Comparison of ENCODE assay signal across 1 cellular context in the genomic region with DNA sequence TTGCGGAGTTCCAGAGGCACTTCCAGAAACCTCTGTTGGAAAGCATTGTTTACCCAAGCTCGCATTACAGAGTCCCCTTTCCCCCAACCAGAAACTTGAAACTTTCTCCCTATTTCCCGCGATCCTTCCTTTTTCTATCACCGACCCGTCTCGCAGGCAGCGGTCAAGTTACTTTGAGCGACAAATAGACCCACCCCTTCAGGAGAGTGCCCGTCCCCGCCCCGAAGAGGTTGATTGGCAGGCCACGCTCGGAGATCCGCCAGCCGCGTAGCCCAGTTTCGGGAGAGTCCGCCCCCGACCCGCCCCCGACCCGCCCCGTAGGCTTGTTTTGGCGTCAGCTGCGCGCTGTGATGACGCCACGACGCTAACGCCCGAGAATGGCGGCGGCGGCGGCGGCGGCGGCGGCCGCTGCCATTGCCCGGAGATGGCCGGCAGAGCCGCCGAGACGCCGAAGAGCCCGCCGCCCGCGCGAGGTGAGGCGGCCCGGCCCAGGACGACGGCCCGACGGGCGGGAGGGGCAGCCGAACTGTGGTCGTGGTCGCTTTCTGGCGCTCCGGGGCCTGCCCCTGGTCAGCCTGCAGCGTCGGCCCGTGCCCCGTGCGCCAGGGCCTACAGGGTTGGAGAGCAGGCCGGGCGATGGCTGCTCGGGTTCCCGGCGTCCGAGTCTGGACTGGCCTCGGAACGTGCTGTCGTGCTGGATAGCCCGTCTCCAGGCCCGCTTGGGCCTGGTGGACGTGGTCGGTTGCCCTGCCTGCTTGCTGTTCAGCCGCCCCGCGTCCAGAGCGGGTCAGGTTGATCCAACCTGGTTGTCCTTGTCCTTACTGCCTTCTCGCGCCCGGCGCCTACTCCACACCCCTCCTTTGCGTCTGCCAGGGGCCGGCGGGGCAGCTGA.
TF ChIP-seq lines count a peak whose summit lies in the region.

A gene (plus strand): TSS at position 356 of the 892 bp plus-strand sequence. CDS start 15,496 bp downstream, outside the sequence.

TF ChIP-seq in HepG2, 621 proteins besides CTCF, POLR2A, EP300 and RAD21 (continued from another document and continues in another):
- TF ChIP-seq, protein P1, sequence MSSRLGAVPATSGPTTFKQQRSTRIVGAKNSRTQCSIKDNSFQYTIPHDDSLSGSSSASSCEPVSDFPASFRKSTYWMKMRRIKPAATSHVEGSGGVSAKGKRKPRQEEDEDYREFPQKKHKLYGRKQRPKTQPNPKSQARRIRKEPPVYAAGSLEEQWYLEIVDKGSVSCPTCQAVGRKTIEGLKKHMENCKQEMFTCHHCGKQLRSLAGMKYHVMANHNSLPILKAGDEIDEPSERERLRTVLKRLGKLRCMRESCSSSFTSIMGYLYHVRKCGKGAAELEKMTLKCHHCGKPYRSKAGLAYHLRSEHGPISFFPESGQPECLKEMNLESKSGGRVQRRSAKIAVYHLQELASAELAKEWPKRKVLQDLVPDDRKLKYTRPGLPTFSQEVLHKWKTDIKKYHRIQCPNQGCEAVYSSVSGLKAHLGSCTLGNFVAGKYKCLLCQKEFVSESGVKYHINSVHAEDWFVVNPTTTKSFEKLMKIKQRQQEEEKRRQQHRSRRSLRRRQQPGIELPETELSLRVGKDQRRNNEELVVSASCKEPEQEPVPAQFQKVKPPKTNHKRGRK (CRISPR knock-in tag; IDR thresholded peaks at IDR 0.05), result no peak
- TF ChIP-seq ASH2L (IDR thresholded peaks at IDR 0.05; ENCODE audit: insufficient read length, low read depth, low read length) (peak; percentile 93), ZNF766 (CRISPR knock-in tag; IDR thresholded peaks at IDR 0.05; ENCODE audit: borderline replicate concordance) (peak; percentile 90; the same call in 1 of the 2 replicates), ZNF749 (CRISPR knock-in tag; IDR thresholded peaks at IDR 0.05; ENCODE audit: borderline replicate concordance) (no peak), U2AF2 (IDR thresholded peaks at IDR 0.05; ENCODE audit: low read depth, low read length) (no peak), TGIF2 (CRISPR knock-in tag; IDR thresholded peaks at IDR 0.05) (peak; percentile 26; the same call in 1 of the 2 replicates), THYN1 (CRISPR knock-in tag; IDR thresholded peaks at IDR 0.05; ENCODE audit: borderline replicate concordance, low read depth) (no peak), KDM1A (CRISPR knock-in tag; IDR thresholded peaks at IDR 0.05) (no peak), ZNF891 (CRISPR knock-in tag; IDR thresholded peaks at IDR 0.05) (no peak; the same call in 1 of the 2 replicates), ZBTB20 (CRISPR knock-in tag; IDR thresholded peaks at IDR 0.05; ENCODE audit: borderline replicate concordance, low read depth) (no peak), ZNF460 (CRISPR knock-in tag; IDR thresholded peaks at IDR 0.05; ENCODE audit: borderline replicate concordance) (no peak), ZNF10 (CRISPR knock-in tag; IDR thresholded peaks at IDR 0.05; ENCODE audit: borderline replicate concordance, low read depth) (no peak), IRX3 (CRISPR knock-in tag; IDR thresholded peaks at IDR 0.05; ENCODE audit: borderline replicate concordance, low read depth) (no peak; the same call in 1 of the 2 replicates), HDAC1 (CRISPR knock-in tag; IDR thresholded peaks at IDR 0.05) (peak; percentile 67), FOXA3 (CRISPR knock-in tag; IDR thresholded peaks at IDR 0.05) (no peak), ZKSCAN8 (CRISPR knock-in tag; IDR thresholded peaks at IDR 0.05; ENCODE audit: borderline replicate concordance) (no peak), BCL6 (CRISPR knock-in tag; IDR thresholded peaks at IDR 0.05) (no peak), GATAD2A (CRISPR knock-in tag; IDR thresholded peaks at IDR 0.05) (0 out of 2 replicates have a peak, but pooled peaks have one; percentile 5), ZNF878 (CRISPR knock-in tag; IDR thresholded peaks at IDR 0.05) (no peak), ZNF737 (CRISPR knock-in tag; IDR thresholded peaks at IDR 0.05; ENCODE audit: borderline replicate concordance) (no peak), ZNF121 (CRISPR knock-in tag; IDR thresholded peaks at IDR 0.05) (peak; percentile 24; the same call in 1 of the 2 replicates), POLR2AphosphoS2 (IDR thresholded peaks at IDR 0.05; ENCODE audit: low read depth, low read length) (no peak), CENPX (CRISPR knock-in tag; IDR thresholded peaks at IDR 0.05) (no peak), ATF7 (IDR thresholded peaks at IDR 0.05) (no peak), ATF7 (CRISPR knock-in tag; IDR thresholded peaks at IDR 0.05) (no peak), GTF2F1 (IDR thresholded peaks at IDR 0.05; ENCODE audit: low read length) (no peak), TEAD2 (CRISPR knock-in tag; IDR thresholded peaks at IDR 0.05) (peak; percentile 53; the same call in 1 of the 2 replicates), MLLT10 (CRISPR knock-in tag; IDR thresholded peaks at IDR 0.05) (no peak; the same call in 1 of the 2 replicates), ZNF274 (CRISPR knock-in tag; IDR thresholded peaks at IDR 0.05) (no peak; the same call in 1 of the 2 replicates), NFRKB (IDR thresholded peaks at IDR 0.05) (no peak), ZNF468 (CRISPR knock-in tag; IDR thresholded peaks at IDR 0.05) (peak; percentile 82; the same call in 1 of the 2 replicates), ZNF225 (CRISPR knock-in tag; IDR thresholded peaks at IDR 0.05) (0 out of 2 replicates have a peak, but pooled peaks have one; percentile 84), ZNF761 (CRISPR knock-in tag; conservative IDR thresholded peaks at IDR 0.05) (0 out of 2 replicates have a peak, but pooled peaks have one; percentile 79), SP4 (CRISPR knock-in tag; IDR thresholded peaks at IDR 0.05) (peak; percentile 98), MXI1 (IDR thresholded peaks at IDR 0.05; ENCODE audit: borderline replicate concordance, low read depth, low read length) (peak; percentile 61; the same call in 2 of the 3 replicates), RARG (CRISPR knock-in tag; IDR thresholded peaks at IDR 0.05; ENCODE audit: low read depth) (no peak), ZNF672 (CRISPR knock-in tag; IDR thresholded peaks at IDR 0.05) (no peak), HNRNPUL1 (IDR thresholded peaks at IDR 0.05; ENCODE audit: low read depth, low read length) (no peak), HOXA7 (CRISPR knock-in tag; IDR thresholded peaks at IDR 0.05) (no peak), DNMT1 (CRISPR knock-in tag; IDR thresholded peaks at IDR 0.05) (0 out of 2 replicates have a peak, but pooled peaks have one; percentile 52), KAT7 (CRISPR knock-in tag; IDR thresholded peaks at IDR 0.05; ENCODE audit: borderline replicate concordance) (no peak), GPN1 (CRISPR knock-in tag; IDR thresholded peaks at IDR 0.05; ENCODE audit: borderline replicate concordance) (no peak; the same call in 1 of the 2 replicates), ZFP1 (CRISPR knock-in tag; IDR thresholded peaks at IDR 0.05) (no peak), ZNF543 (CRISPR knock-in tag; IDR thresholded peaks at IDR 0.05) (no peak; the same call in 1 of the 2 replicates), NCOA5 (CRISPR knock-in tag; IDR thresholded peaks at IDR 0.05) (peak; percentile 64; the same call in 1 of the 2 replicates)
- TF ChIP-seq, protein P2, sequence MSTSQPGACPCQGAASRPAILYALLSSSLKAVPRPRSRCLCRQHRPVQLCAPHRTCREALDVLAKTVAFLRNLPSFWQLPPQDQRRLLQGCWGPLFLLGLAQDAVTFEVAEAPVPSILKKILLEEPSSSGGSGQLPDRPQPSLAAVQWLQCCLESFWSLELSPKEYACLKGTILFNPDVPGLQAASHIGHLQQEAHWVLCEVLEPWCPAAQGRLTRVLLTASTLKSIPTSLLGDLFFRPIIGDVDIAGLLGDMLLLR (CRISPR knock-in tag; IDR thresholded peaks at IDR 0.05), result peak; percentile 90; the same call in 1 of the 2 replicates
- TF ChIP-seq, protein P3, sequence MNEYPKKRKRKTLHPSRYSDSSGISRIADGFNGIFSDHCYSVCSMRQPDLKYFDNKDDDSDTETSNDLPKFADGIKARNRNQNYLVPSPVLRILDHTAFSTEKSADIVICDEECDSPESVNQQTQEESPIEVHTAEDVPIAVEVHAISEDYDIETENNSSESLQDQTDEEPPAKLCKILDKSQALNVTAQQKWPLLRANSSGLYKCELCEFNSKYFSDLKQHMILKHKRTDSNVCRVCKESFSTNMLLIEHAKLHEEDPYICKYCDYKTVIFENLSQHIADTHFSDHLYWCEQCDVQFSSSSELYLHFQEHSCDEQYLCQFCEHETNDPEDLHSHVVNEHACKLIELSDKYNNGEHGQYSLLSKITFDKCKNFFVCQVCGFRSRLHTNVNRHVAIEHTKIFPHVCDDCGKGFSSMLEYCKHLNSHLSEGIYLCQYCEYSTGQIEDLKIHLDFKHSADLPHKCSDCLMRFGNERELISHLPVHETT (CRISPR knock-in tag; conservative IDR thresholded peaks at IDR 0.05), result no peak
- TF ChIP-seq, protein P4, sequence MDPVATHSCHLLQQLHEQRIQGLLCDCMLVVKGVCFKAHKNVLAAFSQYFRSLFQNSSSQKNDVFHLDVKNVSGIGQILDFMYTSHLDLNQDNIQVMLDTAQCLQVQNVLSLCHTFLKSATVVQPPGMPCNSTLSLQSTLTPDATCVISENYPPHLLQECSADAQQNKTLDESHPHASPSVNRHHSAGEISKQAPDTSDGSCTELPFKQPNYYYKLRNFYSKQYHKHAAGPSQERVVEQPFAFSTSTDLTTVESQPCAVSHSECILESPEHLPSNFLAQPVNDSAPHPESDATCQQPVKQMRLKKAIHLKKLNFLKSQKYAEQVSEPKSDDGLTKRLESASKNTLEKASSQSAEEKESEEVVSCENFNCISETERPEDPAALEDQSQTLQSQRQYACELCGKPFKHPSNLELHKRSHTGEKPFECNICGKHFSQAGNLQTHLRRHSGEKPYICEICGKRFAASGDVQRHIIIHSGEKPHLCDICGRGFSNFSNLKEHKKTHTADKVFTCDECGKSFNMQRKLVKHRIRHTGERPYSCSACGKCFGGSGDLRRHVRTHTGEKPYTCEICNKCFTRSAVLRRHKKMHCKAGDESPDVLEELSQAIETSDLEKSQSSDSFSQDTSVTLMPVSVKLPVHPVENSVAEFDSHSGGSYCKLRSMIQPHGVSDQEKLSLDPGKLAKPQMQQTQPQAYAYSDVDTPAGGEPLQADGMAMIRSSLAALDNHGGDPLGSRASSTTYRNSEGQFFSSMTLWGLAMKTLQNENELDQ (CRISPR knock-in tag; IDR thresholded peaks at IDR 0.05; ENCODE audit: borderline replicate concordance), result no peak
- TF ChIP-seq, protein P5, sequence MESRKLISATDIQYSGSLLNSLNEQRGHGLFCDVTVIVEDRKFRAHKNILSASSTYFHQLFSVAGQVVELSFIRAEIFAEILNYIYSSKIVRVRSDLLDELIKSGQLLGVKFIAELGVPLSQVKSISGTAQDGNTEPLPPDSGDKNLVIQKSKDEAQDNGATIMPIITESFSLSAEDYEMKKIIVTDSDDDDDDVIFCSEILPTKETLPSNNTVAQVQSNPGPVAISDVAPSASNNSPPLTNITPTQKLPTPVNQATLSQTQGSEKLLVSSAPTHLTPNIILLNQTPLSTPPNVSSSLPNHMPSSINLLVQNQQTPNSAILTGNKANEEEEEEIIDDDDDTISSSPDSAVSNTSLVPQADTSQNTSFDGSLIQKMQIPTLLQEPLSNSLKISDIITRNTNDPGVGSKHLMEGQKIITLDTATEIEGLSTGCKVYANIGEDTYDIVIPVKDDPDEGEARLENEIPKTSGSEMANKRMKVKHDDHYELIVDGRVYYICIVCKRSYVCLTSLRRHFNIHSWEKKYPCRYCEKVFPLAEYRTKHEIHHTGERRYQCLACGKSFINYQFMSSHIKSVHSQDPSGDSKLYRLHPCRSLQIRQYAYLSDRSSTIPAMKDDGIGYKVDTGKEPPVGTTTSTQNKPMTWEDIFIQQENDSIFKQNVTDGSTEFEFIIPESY (CRISPR knock-in tag; IDR thresholded peaks at IDR 0.05), result no peak
- TF ChIP-seq, protein P6, sequence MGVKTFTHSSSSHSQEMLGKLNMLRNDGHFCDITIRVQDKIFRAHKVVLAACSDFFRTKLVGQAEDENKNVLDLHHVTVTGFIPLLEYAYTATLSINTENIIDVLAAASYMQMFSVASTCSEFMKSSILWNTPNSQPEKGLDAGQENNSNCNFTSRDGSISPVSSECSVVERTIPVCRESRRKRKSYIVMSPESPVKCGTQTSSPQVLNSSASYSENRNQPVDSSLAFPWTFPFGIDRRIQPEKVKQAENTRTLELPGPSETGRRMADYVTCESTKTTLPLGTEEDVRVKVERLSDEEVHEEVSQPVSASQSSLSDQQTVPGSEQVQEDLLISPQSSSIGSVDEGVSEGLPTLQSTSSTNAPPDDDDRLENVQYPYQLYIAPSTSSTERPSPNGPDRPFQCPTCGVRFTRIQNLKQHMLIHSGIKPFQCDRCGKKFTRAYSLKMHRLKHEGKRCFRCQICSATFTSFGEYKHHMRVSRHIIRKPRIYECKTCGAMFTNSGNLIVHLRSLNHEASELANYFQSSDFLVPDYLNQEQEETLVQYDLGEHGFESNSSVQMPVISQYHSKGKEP (CRISPR knock-in tag; IDR thresholded peaks at IDR 0.05), result no peak
- TF ChIP-seq, protein P7, sequence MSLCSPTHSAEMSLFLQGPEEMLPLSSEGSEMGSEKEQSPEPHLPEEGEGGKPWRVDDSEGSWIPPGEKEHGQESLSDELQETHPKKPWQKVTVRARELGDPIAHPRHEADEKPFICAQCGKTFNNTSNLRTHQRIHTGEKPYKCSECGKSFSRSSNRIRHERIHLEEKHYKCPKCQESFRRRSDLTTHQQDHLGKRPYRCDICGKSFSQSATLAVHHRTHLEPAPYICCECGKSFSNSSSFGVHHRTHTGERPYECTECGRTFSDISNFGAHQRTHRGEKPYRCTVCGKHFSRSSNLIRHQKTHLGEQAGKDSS (CRISPR knock-in tag; IDR thresholded peaks at IDR 0.05; ENCODE audit: borderline replicate concordance, low read depth), result peak; percentile 63
- TF ChIP-seq, protein P8, sequence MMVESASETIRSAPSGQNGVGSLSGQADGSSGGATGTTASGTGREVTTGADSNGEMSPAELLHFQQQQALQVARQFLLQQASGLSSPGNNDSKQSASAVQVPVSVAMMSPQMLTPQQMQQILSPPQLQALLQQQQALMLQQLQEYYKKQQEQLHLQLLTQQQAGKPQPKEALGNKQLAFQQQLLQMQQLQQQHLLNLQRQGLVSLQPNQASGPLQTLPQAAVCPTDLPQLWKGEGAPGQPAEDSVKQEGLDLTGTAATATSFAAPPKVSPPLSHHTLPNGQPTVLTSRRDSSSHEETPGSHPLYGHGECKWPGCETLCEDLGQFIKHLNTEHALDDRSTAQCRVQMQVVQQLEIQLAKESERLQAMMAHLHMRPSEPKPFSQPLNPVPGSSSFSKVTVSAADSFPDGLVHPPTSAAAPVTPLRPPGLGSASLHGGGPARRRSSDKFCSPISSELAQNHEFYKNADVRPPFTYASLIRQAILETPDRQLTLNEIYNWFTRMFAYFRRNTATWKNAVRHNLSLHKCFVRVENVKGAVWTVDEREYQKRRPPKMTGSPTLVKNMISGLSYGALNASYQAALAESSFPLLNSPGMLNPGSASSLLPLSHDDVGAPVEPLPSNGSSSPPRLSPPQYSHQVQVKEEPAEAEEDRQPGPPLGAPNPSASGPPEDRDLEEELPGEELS (CRISPR knock-in tag; IDR thresholded peaks at IDR 0.05), result no peak
